8 cellular contexts compared by ENCODE assay signal in the genomic region with DNA sequence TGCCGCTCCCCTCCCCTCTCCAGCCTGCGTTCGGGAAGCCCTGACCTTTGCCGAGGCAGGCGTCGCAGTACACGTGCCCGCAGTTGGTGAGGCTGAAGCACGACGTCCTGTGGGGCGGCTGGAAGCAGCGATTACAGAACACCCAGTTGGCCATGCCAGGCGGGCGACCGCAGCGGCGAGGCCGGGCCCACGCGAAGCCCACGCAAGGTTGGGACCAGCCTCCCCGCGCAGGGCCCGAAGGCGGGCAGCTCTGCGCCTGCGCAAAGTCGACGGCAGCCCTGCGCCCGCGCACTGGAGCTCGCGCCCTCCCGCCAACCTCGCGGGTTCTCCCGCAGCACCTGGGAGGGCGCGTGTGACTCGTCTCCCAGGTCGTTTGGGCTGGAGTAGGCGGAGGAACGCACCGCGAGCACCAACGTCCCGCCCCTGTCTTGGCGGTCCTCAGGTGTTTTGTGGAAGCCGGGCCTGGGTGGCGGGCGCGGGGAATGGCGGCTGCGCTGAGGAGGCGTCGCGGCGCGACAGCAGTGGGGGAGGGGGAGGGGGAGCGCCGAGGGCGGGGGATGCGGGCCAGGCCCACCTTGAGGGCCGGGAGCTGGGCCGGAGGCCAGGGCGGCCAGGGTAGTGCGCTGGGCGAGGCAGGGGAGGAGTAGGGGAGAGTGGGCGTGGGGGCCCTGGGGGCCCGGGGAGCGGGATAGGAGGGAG. TPM values are rescaled to one million over a fixed set of nuclear protein-coding genes. Genes with fewer than 3 reads are reported as not detected.
DNase-seq lines count a peak whose midpoint lies in the region; ATAC-seq and TF ChIP-seq lines count a peak whose summit lies in the region.

A gene with protein sequence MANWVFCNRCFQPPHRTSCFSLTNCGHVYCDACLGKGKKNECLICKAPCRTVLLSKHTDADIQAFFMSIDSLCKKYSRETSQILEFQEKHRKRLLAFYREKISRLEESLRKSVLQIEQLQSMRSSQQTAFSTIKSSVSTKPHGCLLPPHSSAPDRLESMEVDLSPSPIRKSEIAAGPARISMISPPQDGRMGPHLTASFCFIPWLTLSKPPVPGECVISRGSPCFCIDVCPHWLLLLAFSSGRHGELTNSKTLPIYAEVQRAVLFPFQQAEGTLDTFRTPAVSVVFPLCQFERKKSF (minus strand): TSS at position 254 of the 699 bp plus-strand sequence. CDS start 100 bp downstream, at position 154.

- no peaks in the 10 kb centered on the region for H3K36me3 Mint-ChIP-seq in activated T-helper 2 cell treated with anti-CD3 and anti-CD28 coated beads, Interferon-gamma antibody, Interleukin-2, Interleukin-4, amounts not matched to agents 10 μg/mL and 5 μg/mL and 100 μg/mL, durations not matched to agents 14 hours and 24 hours and 36 hours (ENCODE audit: low read depth)

- no peaks in the 10 kb centered on the region for H4K20me1 ChIP-seq in hepatocyte (ENCODE audit: insufficient read depth, poor library complexity, severe bottlenecking)

- H3K79me2 ChIP-seq in hepatocyte = no peaks in the 10 kb centered on the region

- no peaks in the 10 kb centered on the region for H3K9me3 ChIP-seq in hepatocyte (ENCODE audit: low read depth)
- no peaks in the 10 kb centered on the region for H3K9me3 ChIP-seq in SJCRH30 (replicated peaks)

- peak within 1 kb of the TSS; percentile 32 for H3K4me3 Mint-ChIP-seq in activated T-helper 2 cell treated with anti-CD3 and anti-CD28 coated beads, Interferon-gamma antibody, Interleukin-2, Interleukin-4, amounts not matched to agents 10 μg/mL and 5 μg/mL and 100 μg/mL, durations not matched to agents 14 hours and 24 hours and 36 hours (ENCODE audit: low read depth)

- H3K27me3 Mint-ChIP-seq in activated T-helper 2 cell treated with anti-CD3 and anti-CD28 coated beads, Interferon-gamma antibody, Interleukin-2, Interleukin-4, amounts not matched to agents 10 μg/mL and 5 μg/mL and 100 μg/mL, durations not matched to agents 14 hours and 24 hours and 36 hours (ENCODE audit: low read depth) = peaks cover 24% of the 10 kb centered on the region

- no peak for TF ChIP-seq CTCF in hepatocyte (IDR thresholded peaks at IDR 0.05; ENCODE audit: poor library complexity)

- no peak for ATAC-seq in GM19324 (IDR thresholded peaks at IDR 0.05; ENCODE audit: low FRiP score, unreplicated experiment)

- H3K9me2 ChIP-seq in hepatocyte (replicated peaks; ENCODE audit: insufficient read depth) = no peaks in the 10 kb centered on the region

- peaks cover 6% of the 10 kb centered on the region for H3K4me1 ChIP-seq in hepatocyte (ENCODE audit: insufficient read depth)
- no peaks in the 10 kb centered on the region for H3K4me1 ChIP-seq in SJCRH30

- no peak within 1 kb of the TSS for H3K27ac Mint-ChIP-seq in activated T-helper 2 cell treated with anti-CD3 and anti-CD28 coated beads, Interferon-gamma antibody, Interleukin-2, Interleukin-4, amounts not matched to agents 10 μg/mL and 5 μg/mL and 100 μg/mL, durations not matched to agents 14 hours and 24 hours and 36 hours

- DNase-seq in M059J (ENCODE audit: low read depth) (peak; percentile 54), hepatocyte (ENCODE audit: low spot score) (peak; percentile 66), NCI-H187 treated with DMSO at 0.1 percent for 48 hours (lab: John Stamatoyannopoulos, UW) (no peak), NCI-H1436 (lab: John Stamatoyannopoulos, UW) (no peak), SJCRH30 (no peak)
- DNase-seq in activated T-helper 2 cell treated with anti-CD3 and anti-CD28 coated beads, Interferon-gamma antibody, Interleukin-2, Interleukin-4, amounts not matched to agents 10 μg/mL and 5 μg/mL and 100 μg/mL, durations not matched to agents 14 hours and 24 hours and 36 hours (ENCODE audit: low spot score) = no peak
- peak; percentile 38 for DNase-seq in stimulated activated CD4-positive, alpha-beta T cell treated with anti-CD3 and anti-CD28 coated beads, Interleukin-1b, Interleukin-23, amount 100 ng/mL, for 48 hours

- no peaks in the 10 kb centered on the region for H3K9me3 Mint-ChIP-seq in activated T-helper 2 cell treated with anti-CD3 and anti-CD28 coated beads, Interferon-gamma antibody, Interleukin-2, Interleukin-4, amounts not matched to agents 10 μg/mL and 5 μg/mL and 100 μg/mL, durations not matched to agents 14 hours and 24 hours and 36 hours

- H2AFZ ChIP-seq in hepatocyte = peak within 1 kb of the TSS; percentile 73

- WGBS in hepatocyte (ENCODE audit: low lambda C conversion rate, missing lambda C conversion rate) = 18% methylated on average over 55 of the region's 72 CpGs

- H3K36me3 ChIP-seq in hepatocyte (replicated peaks; ENCODE audit: insufficient read depth, low read depth) = no peaks in the 10 kb centered on the region
- no peaks in the 10 kb centered on the region for H3K36me3 ChIP-seq in SJCRH30

- H3K4me3 ChIP-seq in hepatocyte (peak within 1 kb of the TSS; percentile 52), SJCRH30 (no peak within 1 kb of the TSS)

- no peak within 1 kb of the TSS for H3K27ac ChIP-seq in hepatocyte
- no peak within 1 kb of the TSS for H3K27ac ChIP-seq in SJCRH30

- H3K27me3 ChIP-seq in hepatocyte = peaks cover 4% of the 10 kb centered on the region
- peaks cover 5% of the 10 kb centered on the region; the same call in 1 of the 2 replicates for H3K27me3 ChIP-seq in SJCRH30

- intact Hi-C loops in activated T-helper 2 cell treated with anti-CD3 and anti-CD28 coated beads, Interferon-gamma antibody, Interleukin-2, Interleukin-4, amounts not matched to agents 10 μg/mL and 5 μg/mL and 100 μg/mL, durations not matched to agents 14 hours and 24 hours and 36 hours (cut with micrococcal nuclease) = no loop called here

- no peaks in the 10 kb centered on the region for H3K4me1 Mint-ChIP-seq in activated T-helper 2 cell treated with anti-CD3 and anti-CD28 coated beads, Interferon-gamma antibody, Interleukin-2, Interleukin-4, amounts not matched to agents 10 μg/mL and 5 μg/mL and 100 μg/mL, durations not matched to agents 14 hours and 24 hours and 36 hours (ENCODE audit: low read depth)

- H3K4me2 ChIP-seq in hepatocyte = peak within 1 kb of the TSS; percentile 81

RNA-seq across cellular contexts. Expression of the gene that starts here (rescaled TPM):
- total RNA-seq in M059J (2014; rRNA removed; shearing (Covaris generic)) = 24.1 and 25.2 TPM in 2 replicates
- total RNA-seq in activated T-helper 2 cell treated with anti-CD3 and anti-CD28 coated beads, Interferon-gamma antibody, Interleukin-2, Interleukin-4, amounts not matched to agents 10 μg/mL and 5 μg/mL and 100 μg/mL, durations not matched to agents 14 hours and 24 hours and 36 hours = 0.62 and 0.85 TPM in 2 replicates
- total RNA-seq in hepatocyte = 3.0 and 10.4 TPM in 2 replicates
- 8.4 and 12.0 TPM in 2 replicates for polyA plus RNA-seq in hepatocyte
- not detected in 2 replicates for total RNA-seq in SJCRH30 (2014; rRNA removed; shearing (Covaris generic))

Comparison
In these comparisons a context has a peak if more than half of its experiments do, and no peak if none do; other contexts are left out.
1. DNase-seq: peak in M059J (single experiment), hepatocyte (single experiment) and stimulated activated CD4-positive, alpha-beta T cell treated with anti-CD3 and anti-CD28 coated beads, Interleukin-1b, Interleukin-23, amount 100 ng/mL, for 48 hours (single experiment); none in activated T-helper 2 cell treated with anti-CD3 and anti-CD28 coated beads, Interferon-gamma antibody, Interleukin-2, Interleukin-4, amounts not matched to agents 10 μg/mL and 5 μg/mL and 100 μg/mL, durations not matched to agents 14 hours and 24 hours and 36 hours (single experiment), NCI-H187 treated with DMSO at 0.1 percent for 48 hours (single experiment), NCI-H1436 (single experiment) and SJCRH30 (0 of 2).